ENCODE assay signal across 25 cellular contexts in genomic region chr7:1311406-1312097, GRCh38.
"Had no signal": no experiment of that assay in that cellular context is flagged by ENCODE, and none has a peak within 500 bp of the region (broad histone marks: within the 10 kb centered on the region; RNA-seq: fewer than 3 reads in every experiment).

No MANE protein-coding gene starts in this region.

- H3K27ac ChIP-seq: brain microvascular endothelial cell, cardiac muscle cell had no signal

- H3K36me3 ChIP-seq: brain microvascular endothelial cell, cardiac muscle cell had no signal

- ATAC-seq: activated T-cell treated with anti-CD3 and anti-CD28 coated beads, Interleukin-2, amount 50 U/mL, for 4 hours; K562 had no signal

- H3K27ac Mint-ChIP-seq: activated B cell treated with CpG ODN at 0.5 μM for 24 hours; activated CD4-positive, alpha-beta memory T cell treated with anti-CD3 and anti-CD28 coated beads for 36 hours; activated CD4-positive, alpha-beta T cell treated with anti-CD3 and anti-CD28 coated beads, Interleukin-2, amount 10 ng/mL, durations not matched to agents 7 days and 5 days; activated naive CD4-positive, alpha-beta T cell treated with anti-CD3 and anti-CD28 coated beads for 36 hours; activated naive CD8-positive, alpha-beta T cell; T-helper 1 cell treated with Interleukin-12 subunit alpha and Interleukin-12 subunit beta and Interleukin-4 antibody, amounts not matched to agents 30 μg/mL and 1 μg/mL, for 36 hours had no signal

- H3K4me3 ChIP-seq: cardiac muscle cell, K562 had no signal

- H3K4me1 Mint-ChIP-seq: activated B cell treated with CpG ODN at 0.5 μM for 24 hours; activated CD4-positive, alpha-beta T cell treated with anti-CD3 and anti-CD28 coated beads, Interleukin-2, amount 10 ng/mL, durations not matched to agents 7 days and 5 days had no signal

- DNase-seq: activated B cell treated with CpG ODN at 0.5 μM for 24 hours; activated CD4-positive, alpha-beta memory T cell treated with anti-CD3 and anti-CD28 coated beads for 36 hours; activated CD4-positive, alpha-beta T cell treated with anti-CD3 and anti-CD28 coated beads, Interleukin-2, amount 10 ng/mL, durations not matched to agents 7 days and 5 days; activated CD8-positive, alpha-beta memory T cell treated with anti-CD3 and anti-CD28 coated beads for 24 hours; activated gamma-delta T cell; activated naive CD4-positive, alpha-beta T cell treated with anti-CD3 and anti-CD28 coated beads for 36 hours; activated T-cell treated with anti-CD3 and anti-CD28 coated beads, Interleukin-2, amount 50 U/mL, for 4 hours; amygdala; brain microvascular endothelial cell; cerebellar nuclear complex; Karpas-422; NCI-H1105 treated with DMSO at 0.1 percent for 48 hours; NCI-H1436 treated with DMSO at 0.1 percent for 48 hours; NCI-H187 treated with DMSO at 0.1 percent for 48 hours; NCI-H2081 treated with DMSO at 0.1 percent for 48 hours; NCI-H2171; NCI-H2227 treated with DMSO at 0.1 percent for 48 hours; NCI-H446 treated with DMSO at 0.1 percent for 48 hours; NCI-H524 treated with DMSO at 0.1 percent for 48 hours; NCI-H748 treated with DMSO at 0.1 percent for 48 hours; T-helper 9 cell had no signal

- H3K36me3 Mint-ChIP-seq: activated CD4-positive, alpha-beta memory T cell treated with anti-CD3 and anti-CD28 coated beads for 36 hours; activated naive CD8-positive, alpha-beta T cell had no signal

- H3K4me3 Mint-ChIP-seq: activated B cell treated with CpG ODN at 0.5 μM for 24 hours; activated CD4-positive, alpha-beta memory T cell treated with anti-CD3 and anti-CD28 coated beads for 36 hours; activated CD4-positive, alpha-beta T cell treated with anti-CD3 and anti-CD28 coated beads, Interleukin-2, amount 10 ng/mL, durations not matched to agents 7 days and 5 days; activated naive CD4-positive, alpha-beta T cell treated with anti-CD3 and anti-CD28 coated beads for 36 hours; activated naive CD8-positive, alpha-beta T cell; activated T-cell treated with anti-CD3 and anti-CD28 coated beads, Interleukin-2, amount 50 U/mL, for 4 hours; T-helper 1 cell treated with Interleukin-12 subunit alpha and Interleukin-12 subunit beta and Interleukin-4 antibody, amounts not matched to agents 30 μg/mL and 1 μg/mL, for 36 hours had no signal

- H3K27me3 Mint-ChIP-seq: activated B cell treated with CpG ODN at 0.5 μM for 24 hours; activated CD4-positive, alpha-beta T cell treated with anti-CD3 and anti-CD28 coated beads, Interleukin-2, amount 10 ng/mL, durations not matched to agents 7 days and 5 days had no signal

- H3K9me3 Mint-ChIP-seq: activated CD4-positive, alpha-beta memory T cell treated with anti-CD3 and anti-CD28 coated beads for 36 hours; activated CD4-positive, alpha-beta T cell treated with anti-CD3 and anti-CD28 coated beads, Interleukin-2, amount 10 ng/mL, durations not matched to agents 7 days and 5 days; activated naive CD4-positive, alpha-beta T cell treated with anti-CD3 and anti-CD28 coated beads for 36 hours; activated T-cell treated with anti-CD3 and anti-CD28 coated beads, Interleukin-2, amount 50 U/mL, for 4 hours; T-helper 1 cell treated with Interleukin-12 subunit alpha and Interleukin-12 subunit beta and Interleukin-4 antibody, amounts not matched to agents 30 μg/mL and 1 μg/mL, for 36 hours had no signal

- H3K27me3 ChIP-seq: brain microvascular endothelial cell, cardiac muscle cell had no signal
